8 cellular contexts compared by ENCODE assay signal in genomic region chr18:76619342-76620315, GRCh38.
DNase-seq lines count a peak whose midpoint lies in the region; ATAC-seq and TF ChIP-seq lines count a peak whose summit lies in the region.

No MANE protein-coding gene starts in this region.

- H3K36me3 ChIP-seq in neuron (ENCODE audit: insufficient read depth, low read length), result no peaks in the 10 kb centered on the region

- H3K27ac ChIP-seq in foreskin keratinocyte, result no peak overlapping the region

- peak; percentile 18 for ATAC-seq in HG02870 (IDR thresholded peaks at IDR 0.05; ENCODE audit: unreplicated experiment)
- peak; percentile 14 for ATAC-seq in foreskin keratinocyte
- ATAC-seq in GM21447 (IDR thresholded peaks at IDR 0.05; ENCODE audit: unreplicated experiment), result no peak
- ATAC-seq in HG03521 (IDR thresholded peaks at IDR 0.05; ENCODE audit: unreplicated experiment), result no peak

- no peak for TF ChIP-seq CTCF in foreskin keratinocyte (conservative IDR thresholded peaks at IDR 0.05)

- peak overlapping the region; percentile 39 for H2AFZ ChIP-seq in neuron (ENCODE audit: low read depth, low read length)

- H3K27me3 ChIP-seq in foreskin keratinocyte (no peaks in the 10 kb centered on the region), neuron (ENCODE audit: insufficient read depth, low read length) (no peaks in the 10 kb centered on the region)

- H3K4me1 ChIP-seq in foreskin keratinocyte (peaks cover 10% of the 10 kb centered on the region), neuron (ENCODE audit: insufficient read depth, low read length) (peaks cover 36% of the 10 kb centered on the region)

- H3K9me3 ChIP-seq in neuron (ENCODE audit: low read length), result no peaks in the 10 kb centered on the region

- H3K4me3 ChIP-seq in neuron (ENCODE audit: low read length), result peak overlapping the region; percentile 26

- peak; percentile 83 for DNase-seq in COLO668 (lab: John Stamatoyannopoulos, UW; ENCODE audit: unreplicated experiment)
- DNase-seq in RPMI8226, result peak; percentile 16
- DNase-seq in foreskin keratinocyte, result peak in 1 of 2 donors; percentile 55
- no peak for DNase-seq in stimulated activated CD4-positive, alpha-beta T cell treated with anti-CD3 and anti-CD28 coated beads, Interleukin-4, amount 100 ng/mL, for 24 hours

Comparison
In these comparisons a context has a peak if more than half of its experiments do, and no peak if none do; other contexts are left out.
1. ATAC-seq: peak in HG02870 (single experiment) and foreskin keratinocyte (single experiment); none in GM21447 (single experiment) and HG03521 (single experiment).